ENCODE assay signal across 2 cellular contexts in genomic region chr19:46624958-46625661, GRCh38.
TF ChIP-seq lines count a peak whose summit lies in the region.

Gene PTGIR (minus strand): TSS chr19:46625089. CDS start chr19:46624225, 864 bp downstream.

TF ChIP-seq in HEK293, 187 proteins besides CTCF, POLR2A, EP300 and RAD21:
- TF ChIP-seq GLIS2 (tag by site-specific recombination; IDR thresholded peaks at IDR 0.05) (0 out of 2 replicates have a peak, but pooled peaks have one; percentile 48), KLF1 (tag by site-specific recombination; IDR thresholded peaks at IDR 0.05) (peak; percentile 89), ZNF366 (tag by site-specific recombination; conservative IDR thresholded peaks at IDR 0.05) (peak; percentile 70), SP2 (tag by site-specific recombination; IDR thresholded peaks at IDR 0.05) (peak; percentile 51), ZNF561 (tag by site-specific recombination; IDR thresholded peaks at IDR 0.05; ENCODE audit: borderline replicate concordance) (no peak), ZNF394 (tag by site-specific recombination; IDR thresholded peaks at IDR 0.05; ENCODE audit: borderline replicate concordance) (peak; percentile 34; the same call in 1 of the 2 replicates), SP3 (tag by site-specific recombination; IDR thresholded peaks at IDR 0.05) (peak; percentile 68), EGR2 (tag by site-specific recombination; IDR thresholded peaks at IDR 0.05; ENCODE audit: low read depth) (peak; percentile 85), ZBTB17 (tag by site-specific recombination; IDR thresholded peaks at IDR 0.05) (peak; percentile 48), GLI4 (tag by site-specific recombination; IDR thresholded peaks at IDR 0.05) (0 out of 2 replicates have a peak, but pooled peaks have one; percentile 47), ZNF398 (tag by site-specific recombination; IDR thresholded peaks at IDR 0.05) (peak; percentile 98), SP7 (tag by site-specific recombination; IDR thresholded peaks at IDR 0.05) (0 out of 2 replicates have a peak, but pooled peaks have one; percentile 24), ZNF501 (tag by site-specific recombination; IDR thresholded peaks at IDR 0.05) (0 out of 2 replicates have a peak, but pooled peaks have one; percentile 28), GLIS1 (tag by site-specific recombination; IDR thresholded peaks at IDR 0.05) (peak; percentile 71), IKZF3 (tag by site-specific recombination; IDR thresholded peaks at IDR 0.05) (no peak), ZFHX2 (tag by site-specific recombination; conservative IDR thresholded peaks at IDR 0.05) (peak; percentile 80), KLF17 (tag by site-specific recombination; IDR thresholded peaks at IDR 0.05) (0 out of 2 replicates have a peak, but pooled peaks have one; percentile 67), INSM2 (tag by site-specific recombination; IDR thresholded peaks at IDR 0.05) (no peak), YY2 (tag by site-specific recombination; IDR thresholded peaks at IDR 0.05) (no peak), WT1 (tag by site-specific recombination; IDR thresholded peaks at IDR 0.05) (peak; percentile 66), ZNF416 (tag by site-specific recombination; IDR thresholded peaks at IDR 0.05) (0 out of 2 replicates have a peak, but pooled peaks have one; percentile 15), ZNF585B (tag by site-specific recombination; IDR thresholded peaks at IDR 0.05) (no peak), ZNF133 (tag by site-specific recombination; IDR thresholded peaks at IDR 0.05) (0 out of 2 replicates have a peak, but pooled peaks have one; percentile 21), PATZ1 (tag by site-specific recombination; IDR thresholded peaks at IDR 0.05) (peak; percentile 27; the same call in 1 of the 2 replicates)

TF ChIP-seq in HepG2, 621 proteins besides CTCF, POLR2A, EP300 and RAD21:
- TF ChIP-seq SP1 (IDR thresholded peaks at IDR 0.05) (no peak), SP1 (CRISPR knock-in tag; IDR thresholded peaks at IDR 0.05) (no peak), ATF7-NPFF (CRISPR knock-in tag; IDR thresholded peaks at IDR 0.05; ENCODE audit: low read depth) (no peak), NFE2L2 (IDR thresholded peaks at IDR 0.05; ENCODE audit: low read length) (no peak), ZXDC (CRISPR knock-in tag; IDR thresholded peaks at IDR 0.05) (no peak), NPAS2 (CRISPR knock-in tag; IDR thresholded peaks at IDR 0.05; ENCODE audit: borderline replicate concordance) (no peak), SMAD1 (CRISPR knock-in tag; IDR thresholded peaks at IDR 0.05; ENCODE audit: borderline replicate concordance, low read depth) (no peak), ZNF343 (CRISPR knock-in tag; IDR thresholded peaks at IDR 0.05) (no peak), GMEB1 (CRISPR knock-in tag; IDR thresholded peaks at IDR 0.05; ENCODE audit: borderline replicate concordance) (no peak), YEATS2 (CRISPR knock-in tag; IDR thresholded peaks at IDR 0.05; ENCODE audit: borderline replicate concordance) (no peak), EEA1 (CRISPR knock-in tag; IDR thresholded peaks at IDR 0.05; ENCODE audit: borderline replicate concordance) (no peak), SSRP1 (CRISPR knock-in tag; IDR thresholded peaks at IDR 0.05) (no peak), DZIP1 (CRISPR knock-in tag; IDR thresholded peaks at IDR 0.05) (no peak), SIX4 (CRISPR knock-in tag; IDR thresholded peaks at IDR 0.05) (no peak), FOXK2 (IDR thresholded peaks at IDR 0.05) (no peak), ZNF280B (CRISPR knock-in tag; IDR thresholded peaks at IDR 0.05; ENCODE audit: borderline replicate concordance) (no peak), FOXM1 (CRISPR knock-in tag; IDR thresholded peaks at IDR 0.05) (no peak), NFE2 (CRISPR knock-in tag; IDR thresholded peaks at IDR 0.05) (no peak), ZNF441 (CRISPR knock-in tag; IDR thresholded peaks at IDR 0.05; ENCODE audit: borderline replicate concordance) (no peak), ADNP (CRISPR knock-in tag; IDR thresholded peaks at IDR 0.05) (no peak)
TF ChIP-seq in HepG2: peak in this region for 0.
